Comparison of ENCODE assay signal across 31 cellular contexts in the genomic region with DNA sequence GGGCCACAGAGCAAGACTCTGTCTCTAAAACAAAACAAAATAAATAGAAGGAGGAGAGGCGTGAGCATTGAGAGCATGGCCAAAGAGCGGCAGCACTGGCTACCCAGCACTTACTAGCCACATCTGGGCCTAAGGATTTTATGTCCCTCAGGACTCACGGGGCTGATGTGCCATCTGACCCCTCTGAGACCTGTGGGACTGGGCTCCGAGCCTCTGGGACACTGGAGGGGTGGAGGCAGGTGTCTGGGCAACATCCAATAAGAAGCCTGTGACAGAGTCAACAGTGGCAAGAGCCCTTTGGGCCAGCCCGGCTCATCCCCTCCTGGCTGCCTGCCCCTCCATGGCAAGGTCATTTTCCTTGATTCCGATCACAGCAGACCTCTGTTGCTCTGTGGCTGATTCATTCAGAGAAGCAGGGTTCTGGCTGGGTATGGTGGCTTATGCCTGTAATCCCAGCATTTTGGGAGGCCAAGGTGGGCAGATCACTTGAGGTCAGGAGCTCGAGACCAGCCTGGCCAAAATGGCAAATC.
"Had no signal": no experiment of that assay in that cellular context is flagged by ENCODE, and none has a peak within 500 bp of the region (broad histone marks: within the 10 kb centered on the region; RNA-seq: fewer than 3 reads in every experiment).

No MANE protein-coding gene starts in this region.

- H3K36me3 ChIP-seq: ascending aorta, breast epithelium, Peyer's patch had no signal

- H3K9me3 ChIP-seq: breast epithelium, Peyer's patch had no signal

- H3K4me1 ChIP-seq: ascending aorta, breast epithelium, Peyer's patch had no signal

- H3K4me3 ChIP-seq: ascending aorta, breast epithelium, Peyer's patch had no signal

- ATAC-seq: activated CD8-positive, alpha-beta memory T cell treated with anti-CD3 and anti-CD28 coated beads, Interleukin-2, amount 10 ng/mL, durations not matched to agents 7 days and 5 days; activated T-cell treated with anti-CD3 and anti-CD28 coated beads, Interleukin-2, amount 50 U/mL, for 72 hours; activated T-helper 17 cell treated with anti-CD3 and anti-CD28 coated beads, Interleukin-2, amount 50 U/mL, for 72 hours; PC-3 had no signal

- H3K27me3 ChIP-seq: ascending aorta, Peyer's patch had no signal

- DNase-seq: activated CD4-positive, alpha-beta memory T cell treated with anti-CD3 and anti-CD28 coated beads, Interleukin-2, amount 10 ng/mL, durations not matched to agents 7 days and 5 days; activated CD4-positive, alpha-beta T cell treated with anti-CD3 and anti-CD28 coated beads for 1 hour; activated CD4-positive, alpha-beta T cell treated with anti-CD3 and anti-CD28 coated beads for 48 hours; activated CD4-positive, CD25-positive, alpha-beta regulatory T cell; activated CD8-positive, alpha-beta memory T cell treated with anti-CD3 and anti-CD28 coated beads for 24 hours; activated CD8-positive, alpha-beta memory T cell treated with anti-CD3 and anti-CD28 coated beads, Interleukin-2, amount 10 ng/mL, durations not matched to agents 7 days and 5 days; activated CD8-positive, alpha-beta memory T cell treated with anti-CD3 and anti-CD28 coated beads, Interleukin-2, amount 50 U/mL, for 48 hours; activated effector memory CD4-positive, alpha-beta T cell treated with anti-CD3 and anti-CD28 coated beads, Interleukin-2, amount 50 U/mL, for 16 hours; activated naive CD4-positive, alpha-beta T cell; activated naive CD4-positive, alpha-beta T cell treated with anti-CD3 and anti-CD28 coated beads, Interleukin-2, amount 50 U/mL, for 16 hours; activated naive CD8-positive, alpha-beta T cell treated with anti-CD3 and anti-CD28 coated beads for 36 hours; activated T-cell treated with anti-CD3 and anti-CD28 coated beads, Interleukin-2, amount 50 U/mL, for 72 hours; amygdala; Karpas-422; NCI-H1105; NCI-H1417 treated with DMSO at 0.1 percent for 48 hours; NCI-H187 treated with DMSO at 0.1 percent for 48 hours; NCI-H2081; NCI-H2171 treated with DMSO at 0.1 percent for 48 hours; NCI-H2227 treated with DMSO at 0.1 percent for 48 hours; NCI-H446 treated with DMSO at 0.1 percent for 48 hours; NCI-H524 treated with DMSO at 0.1 percent for 48 hours; PC-3; Peyer's patch; RPMI8226; SIG-M5; T1000; WERI-Rb-1 had no signal

- H3K27ac ChIP-seq: ascending aorta, breast epithelium, Peyer's patch, WERI-Rb-1 had no signal
